Comparison of ENCODE assay signal across 16 cellular contexts in genomic region chr10:81953420-81953819, GRCh38.
"Had no signal": no experiment of that assay in that cellular context is flagged by ENCODE, and none has a peak within 500 bp of the region (broad histone marks: within the 10 kb centered on the region; RNA-seq: fewer than 3 reads in every experiment).

No MANE protein-coding gene starts in this region.

- H3K4me1 ChIP-seq: tibial artery had no signal

- H3K36me3 ChIP-seq: tibial artery had no signal

- FAIRE-seq: frontal cortex had no signal

- H3K4me3 ChIP-seq: dorsolateral prefrontal cortex, tibial artery had no signal

- H3K9me3 ChIP-seq: tibial artery had no signal

- DNase-seq: activated CD4-positive, alpha-beta T cell treated with anti-CD3 and anti-CD28 coated beads, Interleukin-2, amount 10 ng/mL, durations not matched to agents 7 days and 5 days; activated CD8-positive, alpha-beta T cell treated with anti-CD3 and anti-CD28 coated beads, Interleukin-2, amount 10 ng/mL, durations not matched to agents 7 days and 5 days; activated naive CD4-positive, alpha-beta T cell treated with Interleukin-2 at 50 U/mL for 16 hours; activated naive CD8-positive, alpha-beta T cell treated with anti-CD3 and anti-CD28 coated beads, Interleukin-2, amount 10 ng/mL, durations not matched to agents 7 days and 5 days; activated T-cell treated with anti-CD3 and anti-CD28 coated beads, Interleukin-2, amount 50 U/mL, for 24 hours; dorsolateral prefrontal cortex; erythroblast; head of caudate nucleus; naive B cell; stimulated activated CD4-positive, alpha-beta T cell treated with anti-CD3 and anti-CD28 coated beads, Interleukin-12 subunit alpha, Interleukin-12 subunit beta, amount 100 ng/mL, for 4 hours; stimulated activated CD4-positive, alpha-beta T cell treated with anti-CD3 and anti-CD28 coated beads, Interleukin-1b, Interleukin-23, amount 100 ng/mL, for 48 hours; stimulated activated CD8-positive, alpha-beta memory T cell treated with anti-CD3 and anti-CD28 coated beads, Interleukin-4, amount 100 ng/mL, for 48 hours; stimulated activated naive CD4-positive, alpha-beta T cell; tibial artery had no signal

- ATAC-seq: activated CD4-positive, CD25-positive, alpha-beta regulatory T cell treated with anti-CD3 and anti-CD28 coated beads, Interleukin-2, amount 50 U/mL, for 24 hours; activated CD8-positive, alpha-beta T cell treated with anti-CD3 and anti-CD28 coated beads, Interleukin-2, amount 10 ng/mL, durations not matched to agents 7 days and 5 days had no signal

- H3K27me3 ChIP-seq: dorsolateral prefrontal cortex, tibial artery had no signal

- H3K27ac ChIP-seq: tibial artery had no signal
